In the genomic region with DNA sequence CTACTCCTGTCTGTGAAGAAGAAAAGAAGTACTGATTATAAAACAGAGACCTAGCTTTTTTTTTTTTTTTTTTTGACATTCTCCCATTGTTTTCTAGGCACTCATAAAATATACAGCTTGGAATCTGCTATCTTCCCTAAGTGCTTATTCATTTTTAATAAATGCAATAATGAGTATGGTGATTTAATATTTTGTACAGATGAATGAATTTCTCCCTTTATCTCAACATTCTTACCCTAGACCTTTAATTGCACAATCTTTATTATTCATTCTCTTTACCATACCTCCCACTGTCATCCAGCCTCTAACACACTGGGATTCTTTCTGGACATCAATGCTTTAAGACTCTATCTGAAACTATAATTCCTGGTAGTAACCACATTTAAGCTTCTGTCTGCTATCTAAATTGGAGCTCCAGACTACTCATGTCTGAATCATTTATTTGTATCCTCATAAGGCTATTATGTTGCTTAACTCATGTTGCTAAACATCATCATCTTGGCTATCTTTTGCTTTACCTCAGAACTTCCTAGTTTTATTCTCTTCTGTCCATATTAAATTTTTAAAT, we compare ENCODE assay signal across 29 cellular contexts.
DNase-seq lines count a peak whose midpoint lies in the region; ATAC-seq and TF ChIP-seq lines count a peak whose summit lies in the region.
"Had no signal": no experiment of that assay in that cellular context is flagged by ENCODE, and none has a peak within 500 bp of the region (broad histone marks: within the 10 kb centered on the region; RNA-seq: fewer than 3 reads in every experiment).

No MANE protein-coding gene starts in this region.

- peak; percentile 28 for DNase-seq in COLO829 (ENCODE audit: low spot score)
- DNase-seq in HS-5 (ENCODE audit: low read depth): peak; percentile 64
- peak; percentile 94 for DNase-seq in amniotic epithelial cell (ENCODE audit: low read depth)
- no peak for DNase-seq in omental fat pad (ENCODE audit: low spot score)
- DNase-seq in heart right ventricle: no peak
- no peak for DNase-seq in endodermal cell
- no peak for DNase-seq in activated CD4-positive, alpha-beta T cell treated with anti-CD3 and anti-CD28 coated beads for 36 hours
- DNase-seq: activated CD4-positive, CD25-positive, alpha-beta regulatory T cell; activated naive CD4-positive, alpha-beta T cell; activated T-cell treated with anti-CD3 and anti-CD28 coated beads, Interleukin-2, amount 50 U/mL, for 24 hours; CD4-positive, alpha-beta T cell; cerebellar nuclear complex; DMS 273 treated with DMSO at 0.1 percent for 48 hours; dorsolateral prefrontal cortex; EL; hippocampal formation; left cardiac atrium; MG63; mucosa of descending colon; NCI-H1436; NCI-H2081 treated with DMSO at 0.1 percent for 48 hours; NCI-H2227 treated with DMSO at 0.1 percent for 48 hours; NCI-H69; stimulated activated naive CD4-positive, alpha-beta T cell; T-cell; upper lobe of left lung had no signal

- ATAC-seq in omental fat pad (ENCODE audit: low FRiP score): peak; percentile 64
- ATAC-seq in heart right ventricle: no peak
- ATAC-seq in activated CD4-positive, alpha-beta T cell treated with anti-CD3 and anti-CD28 coated beads for 36 hours: no peak
- ATAC-seq: gastroesophageal sphincter; mucosa of descending colon; natural killer cell treated with Interleukin-12 subunit alpha and Interleukin-12 subunit beta and Interleukin-15 and Interleukin-18, amount 100 ng/mL, for 72 hours; T-cell had no signal

- no peaks in the 10 kb centered on the region for H3K27me3 Mint-ChIP-seq in endodermal cell (ENCODE audit: insufficient read depth)
- H3K27me3 Mint-ChIP-seq in activated CD4-positive, alpha-beta T cell treated with anti-CD3 and anti-CD28 coated beads for 36 hours: no peaks in the 10 kb centered on the region
- H3K27me3 Mint-ChIP-seq: activated T-cell treated with anti-CD3 and anti-CD28 coated beads, Interleukin-2, amount 50 U/mL, for 24 hours; CD4-positive, alpha-beta T cell; natural killer cell treated with Interleukin-12 subunit alpha and Interleukin-12 subunit beta and Interleukin-15 and Interleukin-18, amount 100 ng/mL, for 72 hours; T-cell had no signal

- no peaks in the 10 kb centered on the region for H3K4me1 Mint-ChIP-seq in endodermal cell
- no peaks in the 10 kb centered on the region for H3K4me1 Mint-ChIP-seq in activated CD4-positive, alpha-beta T cell treated with anti-CD3 and anti-CD28 coated beads for 36 hours
- H3K4me1 Mint-ChIP-seq: T-cell had no signal

- no peaks in the 10 kb centered on the region for H3K9me3 ChIP-seq in heart right ventricle
- H3K9me3 ChIP-seq in endodermal cell (ENCODE audit: control insufficient read depth, low read length): no peaks in the 10 kb centered on the region
- H3K9me3 ChIP-seq: gastroesophageal sphincter, mucosa of descending colon, SJSA1, upper lobe of left lung had no signal

- POLR2A ChIA-PET in activated CD4-positive, alpha-beta T cell treated with anti-CD3 and anti-CD28 coated beads for 36 hours (lab: Charles Lee): no interaction called here

- no peak overlapping the region for H3K27ac Mint-ChIP-seq in endodermal cell
- H3K27ac Mint-ChIP-seq in activated CD4-positive, alpha-beta T cell treated with anti-CD3 and anti-CD28 coated beads for 36 hours: no peak overlapping the region
- H3K27ac Mint-ChIP-seq: activated T-cell treated with anti-CD3 and anti-CD28 coated beads, Interleukin-2, amount 50 U/mL, for 24 hours; CD4-positive, alpha-beta T cell; natural killer cell treated with Interleukin-12 subunit alpha and Interleukin-12 subunit beta and Interleukin-15 and Interleukin-18, amount 100 ng/mL, for 72 hours; T-cell had no signal

- peaks cover 2% of the 10 kb centered on the region for H3K9me3 Mint-ChIP-seq in endodermal cell
- peaks cover 4% of the 10 kb centered on the region for H3K9me3 Mint-ChIP-seq in activated CD4-positive, alpha-beta T cell treated with anti-CD3 and anti-CD28 coated beads for 36 hours (ENCODE audit: low read depth)

- H3K27me3 ChIP-seq in heart right ventricle (no peaks in the 10 kb centered on the region), endodermal cell (ENCODE audit: control insufficient read depth, insufficient read depth, low read length, poor library complexity, severe bottlenecking) (no peaks in the 10 kb centered on the region)
- H3K27me3 ChIP-seq: dorsolateral prefrontal cortex, gastroesophageal sphincter, MG63, SJSA1, upper lobe of left lung had no signal

- H3K36me3 ChIP-seq in heart right ventricle (no peaks in the 10 kb centered on the region), endodermal cell (ENCODE audit: control insufficient read depth, insufficient read depth, low read length) (no peaks in the 10 kb centered on the region)
- H3K36me3 ChIP-seq: gastroesophageal sphincter, MG63, SJSA1, upper lobe of left lung had no signal

- peaks cover 0 to 15% (median 0%) of the 10 kb centered on the region in 9 donors for H3K4me1 ChIP-seq in heart right ventricle
- H3K4me1 ChIP-seq in endodermal cell (ENCODE audit: control insufficient read depth, insufficient read depth, low read length): no peaks in the 10 kb centered on the region
- H3K4me1 ChIP-seq: gastroesophageal sphincter, SJSA1 had no signal

- no peak overlapping the region for H3K9ac ChIP-seq in endodermal cell (ENCODE audit: extremely low read depth, low read length, poor library complexity, severe bottlenecking)

- no peak overlapping the region for H3K4me3 ChIP-seq in heart right ventricle
- H3K4me3 ChIP-seq in endodermal cell (ENCODE audit: low read length): no peak overlapping the region
- H3K4me3 ChIP-seq: dorsolateral prefrontal cortex, gastroesophageal sphincter, MG63, mucosa of descending colon, SJSA1, upper lobe of left lung had no signal

- no peak overlapping the region for H3K4me3 Mint-ChIP-seq in endodermal cell
- H3K4me3 Mint-ChIP-seq in activated CD4-positive, alpha-beta T cell treated with anti-CD3 and anti-CD28 coated beads for 36 hours: no peak overlapping the region
- H3K4me3 Mint-ChIP-seq: activated T-cell treated with anti-CD3 and anti-CD28 coated beads, Interleukin-2, amount 50 U/mL, for 24 hours; CD4-positive, alpha-beta T cell; natural killer cell treated with Interleukin-12 subunit alpha and Interleukin-12 subunit beta and Interleukin-15 and Interleukin-18, amount 100 ng/mL, for 72 hours; T-cell had no signal

- H3K36me3 Mint-ChIP-seq in endodermal cell (ENCODE audit: low read depth): no peaks in the 10 kb centered on the region
- no peaks in the 10 kb centered on the region for H3K36me3 Mint-ChIP-seq in activated CD4-positive, alpha-beta T cell treated with anti-CD3 and anti-CD28 coated beads for 36 hours (ENCODE audit: low read depth)
- H3K36me3 Mint-ChIP-seq: T-cell had no signal

- CTCF ChIA-PET in activated CD4-positive, alpha-beta T cell treated with anti-CD3 and anti-CD28 coated beads for 36 hours (lab: Charles Lee): no interaction called here

- intact Hi-C loops in heart right ventricle (cut with DNase I): no loop called here
- intact Hi-C loops in activated CD4-positive, alpha-beta T cell treated with anti-CD3 and anti-CD28 coated beads for 36 hours (cut with DNase I, micrococcal nuclease): no loop called here

- H3K27ac ChIP-seq in heart right ventricle: no peak overlapping the region
- H3K27ac ChIP-seq in endodermal cell (ENCODE audit: low read depth, low read length): no peak overlapping the region
- H3K27ac ChIP-seq: dorsolateral prefrontal cortex, gastroesophageal sphincter, SJSA1 had no signal

- TF ChIP-seq CTCF in omental fat pad (IDR thresholded peaks at IDR 0.05) (no peak), heart right ventricle (IDR thresholded peaks at IDR 0.05) (no peak), endodermal cell (conservative IDR thresholded peaks at IDR 0.05) (no peak)

Comparison
In these comparisons a context has a peak if more than half of its experiments do, and no peak if none do; other contexts are left out.
1. DNase-seq: peak in COLO829 (single experiment), HS-5 (single experiment) and amniotic epithelial cell (single experiment); none in omental fat pad (single experiment), heart right ventricle (0 of 2), endodermal cell (single experiment) and activated CD4-positive, alpha-beta T cell treated with anti-CD3 and anti-CD28 coated beads for 36 hours (single experiment).